Comparison of ENCODE assay signal across 17 cellular contexts in the genomic region with DNA sequence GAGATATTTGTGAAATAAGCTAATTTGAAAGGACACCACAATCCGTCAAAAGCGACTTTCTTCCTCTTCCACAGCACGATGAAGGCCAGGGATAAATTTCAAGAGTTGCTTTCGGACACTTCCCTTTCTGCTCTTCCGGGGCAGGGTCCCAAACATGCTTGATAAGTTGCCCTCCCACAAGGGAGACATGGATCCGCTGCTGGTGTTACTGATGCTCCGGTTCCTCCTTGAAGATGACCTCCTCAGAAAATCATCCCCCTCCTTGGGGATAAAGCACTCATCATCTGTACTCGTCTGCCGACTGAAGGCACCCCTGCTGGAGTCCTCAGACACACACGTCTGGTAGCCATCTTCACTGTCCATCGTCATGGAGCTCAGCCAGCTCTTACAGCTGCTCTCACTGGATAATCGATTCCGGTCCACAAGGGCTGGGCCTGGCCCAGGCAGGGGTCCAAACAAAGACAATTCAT. TPM values are rescaled to one million over a fixed set of nuclear protein-coding genes. Genes with fewer than 3 reads are reported as not detected.
DNase-seq lines count a peak whose midpoint lies in the region; ATAC-seq and TF ChIP-seq lines count a peak whose summit lies in the region.
"Had no signal": no experiment of that assay in that cellular context is flagged by ENCODE, and none has a peak within 500 bp of the region (broad histone marks: within the 10 kb centered on the region; RNA-seq: fewer than 3 reads in every experiment).

No MANE protein-coding gene starts in this region.

- no peak overlapping the region for H3K4me3 ChIP-seq in hepatocyte
- H3K4me3 ChIP-seq: A549, SJSA1, upper lobe of left lung had no signal

- TF ChIP-seq CTCF in activated CD8-positive, alpha-beta T cell treated with anti-CD3 and anti-CD28 coated beads for 36 hours (IDR thresholded peaks at IDR 0.05), result no peak
- no peak for TF ChIP-seq CTCF in hepatocyte (IDR thresholded peaks at IDR 0.05; ENCODE audit: poor library complexity)

- peak; percentile 16 for TF ChIP-seq POLR2A in GM18505 (IDR thresholded peaks at IDR 0.05; ENCODE audit: borderline replicate concordance, extremely low read depth, insufficient read depth, insufficient read length)

- no peak for ATAC-seq in activated CD4-positive, alpha-beta T cell treated with anti-CD3 and anti-CD28 coated beads for 36 hours
- ATAC-seq in GM18505 (IDR thresholded peaks at IDR 0.05; ENCODE audit: unreplicated experiment) (no peak), GM21576 (IDR thresholded peaks at IDR 0.05; ENCODE audit: unreplicated experiment) (no peak)
- ATAC-seq in activated CD8-positive, alpha-beta T cell treated with anti-CD3 and anti-CD28 coated beads for 36 hours, result no peak
- ATAC-seq in naive thymus-derived CD8-positive, alpha-beta T cell, result no peak
- ATAC-seq: A549, WTC11 had no signal

- peaks cover 84% of the 10 kb centered on the region for H3K36me3 Mint-ChIP-seq in activated CD4-positive, alpha-beta T cell treated with anti-CD3 and anti-CD28 coated beads for 36 hours (ENCODE audit: low read depth)
- peaks cover 88% of the 10 kb centered on the region for H3K36me3 Mint-ChIP-seq in activated CD8-positive, alpha-beta T cell treated with anti-CD3 and anti-CD28 coated beads for 36 hours (ENCODE audit: low read depth)
- H3K36me3 Mint-ChIP-seq in naive thymus-derived CD8-positive, alpha-beta T cell, result peaks cover 27 to 79% (median 70%) of the 10 kb centered on the region in 3 donors
- H3K36me3 Mint-ChIP-seq: WTC11 had no signal

- peaks cover 8% of the 10 kb centered on the region for H3K4me1 ChIP-seq in hepatocyte (ENCODE audit: insufficient read depth)
- H3K4me1 ChIP-seq: A549, SJSA1 had no signal

- no peaks in the 10 kb centered on the region for H3K9me3 ChIP-seq in hepatocyte (ENCODE audit: low read depth)
- H3K9me3 ChIP-seq: A549, SJSA1, upper lobe of left lung had no signal

- H4K20me1 ChIP-seq in hepatocyte (ENCODE audit: insufficient read depth, poor library complexity, severe bottlenecking), result no peaks in the 10 kb centered on the region

- no peaks in the 10 kb centered on the region for H3K36me3 ChIP-seq in hepatocyte (replicated peaks; ENCODE audit: insufficient read depth, low read depth)
- H3K36me3 ChIP-seq: SJSA1, upper lobe of left lung had no signal

- no peak overlapping the region for H3K27ac ChIP-seq in hepatocyte
- H3K27ac ChIP-seq: A549, SJSA1 had no signal

- POLR2A ChIA-PET in activated CD4-positive, alpha-beta T cell treated with anti-CD3 and anti-CD28 coated beads for 36 hours (lab: Charles Lee), result interaction anchor here (1.0 to 3.2 kb wide), 2 partner anchors 24 to 62 kb away, joined by 4 to 26 read pairs; no protein-coding TSS in a partner anchor
- POLR2A ChIA-PET in activated CD8-positive, alpha-beta T cell treated with anti-CD3 and anti-CD28 coated beads for 36 hours (lab: Charles Lee), result interaction anchor here (0.5 to 7.0 kb wide), 16 partner anchors 9 to 210 kb away, joined by 3 to 194 read pairs (median 4); a partner anchor contains a TSS
- POLR2A ChIA-PET in naive thymus-derived CD8-positive, alpha-beta T cell (lab: Charles Lee), result interaction anchor here (0.8 to 8.1 kb wide), 11 partner anchors 9 to 87 kb away, joined by 3 to 90 read pairs (median 6); a partner anchor contains a TSS

- peak overlapping the region; percentile 63 for H3K4me3 Mint-ChIP-seq in activated CD4-positive, alpha-beta T cell treated with anti-CD3 and anti-CD28 coated beads for 36 hours
- H3K4me3 Mint-ChIP-seq in activated CD8-positive, alpha-beta T cell treated with anti-CD3 and anti-CD28 coated beads for 36 hours, result peak overlapping the region; percentile 60
- peak overlapping the region; percentile 41 to 84 (median 75) for H3K4me3 Mint-ChIP-seq in naive thymus-derived CD8-positive, alpha-beta T cell
- H3K4me3 Mint-ChIP-seq: WTC11 had no signal

- no peaks in the 10 kb centered on the region for H3K27me3 Mint-ChIP-seq in activated CD4-positive, alpha-beta T cell treated with anti-CD3 and anti-CD28 coated beads for 36 hours
- no peaks in the 10 kb centered on the region for H3K27me3 Mint-ChIP-seq in activated CD8-positive, alpha-beta T cell treated with anti-CD3 and anti-CD28 coated beads for 36 hours
- H3K27me3 Mint-ChIP-seq in naive thymus-derived CD8-positive, alpha-beta T cell, result no peaks in the 10 kb centered on the region

- H3K9me3 Mint-ChIP-seq in activated CD4-positive, alpha-beta T cell treated with anti-CD3 and anti-CD28 coated beads for 36 hours (ENCODE audit: low read depth), result no peaks in the 10 kb centered on the region
- H3K9me3 Mint-ChIP-seq in activated CD8-positive, alpha-beta T cell treated with anti-CD3 and anti-CD28 coated beads for 36 hours, result no peaks in the 10 kb centered on the region
- peaks cover 0 to 4% (median 0%) of the 10 kb centered on the region in 9 donors for H3K9me3 Mint-ChIP-seq in naive thymus-derived CD8-positive, alpha-beta T cell
- H3K9me3 Mint-ChIP-seq: WTC11 had no signal

- no peak overlapping the region for H2AFZ ChIP-seq in hepatocyte

- WGBS in hepatocyte (ENCODE audit: low lambda C conversion rate, missing lambda C conversion rate), result 92% methylated on average over 13 of the region's 13 CpGs

- no peaks in the 10 kb centered on the region for H3K9me2 ChIP-seq in hepatocyte (replicated peaks; ENCODE audit: insufficient read depth)

- peak overlapping the region; percentile 100 for H3K27ac Mint-ChIP-seq in activated CD4-positive, alpha-beta T cell treated with anti-CD3 and anti-CD28 coated beads for 36 hours
- H3K27ac Mint-ChIP-seq in activated CD8-positive, alpha-beta T cell treated with anti-CD3 and anti-CD28 coated beads for 36 hours, result peak overlapping the region; percentile 97
- peak overlapping the region; percentile 62 to 98 (median 95) for H3K27ac Mint-ChIP-seq in naive thymus-derived CD8-positive, alpha-beta T cell
- H3K27ac Mint-ChIP-seq: WTC11 had no signal

- CTCF ChIA-PET in activated CD4-positive, alpha-beta T cell treated with anti-CD3 and anti-CD28 coated beads for 36 hours (lab: Charles Lee), result interaction anchor here (0.7 to 3.2 kb wide), 10 partner anchors 23 to 476 kb away, joined by 3 to 20 read pairs (median 4); a partner anchor contains a TSS
- CTCF ChIA-PET in activated CD8-positive, alpha-beta T cell treated with anti-CD3 and anti-CD28 coated beads for 36 hours (lab: Charles Lee), result interaction anchor here (1.4 to 7.9 kb wide), 5 partner anchors 15 to 113 kb away, joined by 3 to 172 read pairs (median 7); a partner anchor contains a TSS

- peaks cover 91% of the 10 kb centered on the region for H3K4me1 Mint-ChIP-seq in activated CD4-positive, alpha-beta T cell treated with anti-CD3 and anti-CD28 coated beads for 36 hours
- H3K4me1 Mint-ChIP-seq in activated CD8-positive, alpha-beta T cell treated with anti-CD3 and anti-CD28 coated beads for 36 hours (ENCODE audit: low read depth), result peaks cover 90% of the 10 kb centered on the region
- H3K4me1 Mint-ChIP-seq in naive thymus-derived CD8-positive, alpha-beta T cell, result peaks cover 32 to 94% (median 86%) of the 10 kb centered on the region in 4 donors
- H3K4me1 Mint-ChIP-seq: WTC11 had no signal

- no peaks in the 10 kb centered on the region for H3K79me2 ChIP-seq in hepatocyte

- no peaks in the 10 kb centered on the region for H3K27me3 ChIP-seq in hepatocyte
- H3K27me3 ChIP-seq: SJSA1, upper lobe of left lung had no signal

- no peak overlapping the region for H3K4me2 ChIP-seq in hepatocyte
- H3K4me2 ChIP-seq: A549 had no signal

- DNase-seq in activated CD4-positive, alpha-beta T cell treated with anti-CD3 and anti-CD28 coated beads for 36 hours, result no peak
- no peak for DNase-seq in activated CD4-positive, alpha-beta T cell treated with anti-CD3 and anti-CD28 coated beads, Interleukin-2, amount 50 U/mL, for 4 hours
- DNase-seq in activated CD8-positive, alpha-beta T cell treated with anti-CD3 and anti-CD28 coated beads for 36 hours, result peak; percentile 37
- no peak for DNase-seq in naive thymus-derived CD8-positive, alpha-beta T cell
- no peak for DNase-seq in hepatocyte (ENCODE audit: low spot score)
- no peak for DNase-seq in AG08395 (ENCODE audit: low spot score)
- DNase-seq: activated gamma-delta T cell; central memory CD4-positive, alpha-beta T cell; DMS153; NCI-H1092; NCI-H524 treated with DMSO at 0.1 percent for 48 hours; upper lobe of left lung had no signal

- intact Hi-C loops in activated CD4-positive, alpha-beta T cell treated with anti-CD3 and anti-CD28 coated beads for 36 hours (cut with DNase I, micrococcal nuclease), result no loop called here
- intact Hi-C loops in activated CD8-positive, alpha-beta T cell treated with anti-CD3 and anti-CD28 coated beads for 36 hours (cut with micrococcal nuclease), result no loop called here

RNA-seq across cellular contexts. Expression of a gene that starts 28.2 kb away (rescaled TPM):
- 100 to 1,000 TPM; 470 to 536 TPM for total RNA-seq in activated CD4-positive, alpha-beta T cell treated with anti-CD3 and anti-CD28 coated beads for 36 hours
- total RNA-seq in activated CD8-positive, alpha-beta T cell treated with anti-CD3 and anti-CD28 coated beads for 36 hours, result 100 to 1,000 TPM; 514 to 520 TPM
- 100 to 1,000 TPM; 308 to 341 TPM for total RNA-seq in naive thymus-derived CD8-positive, alpha-beta T cell
- polyA plus RNA-seq in naive thymus-derived CD8-positive, alpha-beta T cell, result 100 to 1,000 TPM; 140 to 220 (median 155) TPM
- 3.7 and 4.0 TPM in 2 replicates for total RNA-seq in hepatocyte
- 0.28 and 1.6 TPM in 2 replicates for polyA plus RNA-seq in hepatocyte
- total RNA-seq: SJSA1 had no signal

Comparison
In these comparisons a context has a peak if more than half of its experiments do, and no peak if none do; other contexts are left out.
1. RNA of a gene that starts 28.2 kb away (total RNA-seq): 470 to 536 TPM in activated CD4-positive, alpha-beta T cell treated with anti-CD3 and anti-CD28 coated beads for 36 hours, 514 to 520 TPM in activated CD8-positive, alpha-beta T cell treated with anti-CD3 and anti-CD28 coated beads for 36 hours and 308 to 341 TPM in naive thymus-derived CD8-positive, alpha-beta T cell; 3.7 to 4.0 TPM in hepatocyte; every median in the first group is over 10 times any median in the second.
2. Peak in every context shown above with its lines, with median percentiles within 50 percentile points of each other: H3K27ac Mint-ChIP-seq and H3K4me3 Mint-ChIP-seq.